Comparison of ENCODE assay signal across 12 cellular contexts in genomic region chr3:48633743-48634142, GRCh38. TPM values are rescaled to one million over a fixed set of nuclear protein-coding genes. Genes with fewer than 3 reads are reported as not detected.
DNase-seq lines count a peak whose midpoint lies in the region; ATAC-seq, FAIRE-seq and TF ChIP-seq lines count a peak whose summit lies in the region.
"Had no signal": no experiment of that assay in that cellular context is flagged by ENCODE, and none has a peak within 500 bp of the region (broad histone marks: within the 10 kb centered on the region; RNA-seq: fewer than 3 reads in every experiment).

No MANE protein-coding gene starts in this region.

- H3K79me2 ChIP-seq in GM12878 (ENCODE audit: control insufficient read depth, insufficient read depth, low read length), result peaks cover 3% of the 10 kb centered on the region

- peak overlapping the region; percentile 34; the same call in 1 of the 2 replicates for H3K9ac ChIP-seq in BLaER1
- H3K9ac ChIP-seq in GM12878 (ENCODE audit: control insufficient read depth, insufficient read depth, low read length), result no peak overlapping the region

- H3K4me2 ChIP-seq in BLaER1 (peak overlapping the region; percentile 99), GM12878 (ENCODE audit: control insufficient read depth, insufficient read depth) (peak overlapping the region; percentile 58)

- H3K27ac Mint-ChIP-seq in naive thymus-derived CD4-positive, alpha-beta T cell, result peak overlapping the region in 1 of 9 donors; percentile 45

- H2AFZ ChIP-seq in GM12878 (ENCODE audit: control insufficient read depth, low read depth, low read length), result no peak overlapping the region

- RAD21 ChIA-PET in GM12878 (lab: Charles Lee; ENCODE audit: unreplicated experiment), result interaction anchor here (2.7 to 3.5 kb wide), 2 partner anchors 76 to 233 kb away, joined by 18 to 32 read pairs; partner anchors contain the start of gene PFKFB4

- no peak overlapping the region; the same call in 1 of the 2 replicates for H3K4me3 ChIP-seq in BLaER1
- H3K4me3 ChIP-seq in HFF-Myc (replicated peaks; ENCODE audit: low read depth, low read length), result peak overlapping the region; percentile 91
- 0 out of 2 replicates have a peak overlapping the region, but pooled peaks have one; percentile 77 for H3K4me3 ChIP-seq in GM12878
- H3K4me3 ChIP-seq in naive thymus-derived CD4-positive, alpha-beta T cell (ENCODE audit: low read length), result no peak overlapping the region

- H3K36me3 Mint-ChIP-seq in naive thymus-derived CD4-positive, alpha-beta T cell, result peaks cover 0 to 13% (median 0%) of the 10 kb centered on the region in 5 donors

- ATAC-seq in GM12878, result no peak
- ATAC-seq in naive thymus-derived CD4-positive, alpha-beta T cell, result no peak
- no peak for ATAC-seq in GM18861 (IDR thresholded peaks at IDR 0.05; ENCODE audit: unreplicated experiment)
- no peak for ATAC-seq in GM19467 (IDR thresholded peaks at IDR 0.05; ENCODE audit: unreplicated experiment)
- no peak for ATAC-seq in HG02938 (IDR thresholded peaks at IDR 0.05; ENCODE audit: unreplicated experiment)
- ATAC-seq: gastroesophageal sphincter had no signal

- peak overlapping the region; percentile 33 to 92 (median 88) for H3K4me3 Mint-ChIP-seq in naive thymus-derived CD4-positive, alpha-beta T cell

- no peaks in the 10 kb centered on the region for H3K9me3 Mint-ChIP-seq in naive thymus-derived CD4-positive, alpha-beta T cell

- 72% methylated on average over 2 of the region's 2 CpGs for WGBS in GM12878 (ENCODE audit: insufficient coverage, insufficient replicate concordance, low lambda C conversion rate, missing lambda C conversion rate)

- POLR2A ChIA-PET in GM12878 (lab: Charles Lee), result interaction anchor here (1.7 kb wide), 1 partner anchor 161 kb away, joined by 5 read pairs; no protein-coding TSS in a partner anchor
- POLR2A ChIA-PET in naive thymus-derived CD4-positive, alpha-beta T cell (lab: Charles Lee), result interaction anchor here (1.3 to 2.0 kb wide), 2 partner anchors 23 to 77 kb away, joined by 3 to 5 read pairs; partner anchors contain the start of gene PFKFB4

- H4K20me1 ChIP-seq in BLaER1 (peaks cover 16% of the 10 kb centered on the region), GM12878 (ENCODE audit: control insufficient read depth, insufficient read depth) (no peaks in the 10 kb centered on the region)

- TF ChIP-seq EP300 in GM12878 (IDR thresholded peaks at IDR 0.05; ENCODE audit: borderline replicate concordance in 1 of 2, control insufficient read depth in 1 of 2, low read depth in 2 of 2, low read length in 2 of 2), result no peak

- TF ChIP-seq CTCF in HFF-Myc (IDR thresholded peaks at IDR 0.05; ENCODE audit: low read depth, low read length, missing control alignments), result no peak
- TF ChIP-seq CTCF in GM12878 (IDR thresholded peaks at IDR 0.05 in 2 of 3, conservative IDR thresholded peaks at IDR 0.05 in 1 of 3; ENCODE audit: control insufficient read depth in 2 of 3, extremely low read depth in 1 of 3, insufficient read depth in 1 of 3, low read depth in 3 of 3, low read length in 3 of 3), result no peak

- H3K9me3 ChIP-seq in BLaER1 (no peaks in the 10 kb centered on the region), GM12878 (replicated peaks; ENCODE audit: control insufficient read depth, insufficient read depth, low read length) (no peaks in the 10 kb centered on the region)
- H3K9me3 ChIP-seq in naive thymus-derived CD4-positive, alpha-beta T cell (ENCODE audit: control insufficient read depth in 2 of 3, low read length in 3 of 3), result no peaks in the 10 kb centered on the region
- H3K9me3 ChIP-seq: gastroesophageal sphincter had no signal

- H3K4me1 Mint-ChIP-seq in naive thymus-derived CD4-positive, alpha-beta T cell, result peaks cover 4 to 31% (median 19%) of the 10 kb centered on the region in 7 donors

- H3K36me3 ChIP-seq in BLaER1, result peaks cover 50% of the 10 kb centered on the region
- peaks cover 0 to 4% of the 10 kb centered on the region in 2 experiments; a peak in 3 of 4 replicates for H3K36me3 ChIP-seq in GM12878 (ENCODE audit: control insufficient read depth in 2 of 2, insufficient read depth in 2 of 2, low read length in 1 of 2)
- peaks cover 0 to 7% (median 0%) of the 10 kb centered on the region in 3 experiments for H3K36me3 ChIP-seq in naive thymus-derived CD4-positive, alpha-beta T cell (ENCODE audit: control insufficient read depth in 2 of 3, insufficient read depth in 3 of 3, low read length in 3 of 3)

- intact Hi-C loops in GM12878 (cut with micrococcal nuclease; ENCODE audit: unreplicated experiment), result loop anchor here (2.0 kb wide), 2 partner anchors 25 to 29 kb away; partner anchors contain the start of genes CELSR3 and UQCRC1
- intact Hi-C loops in naive thymus-derived CD4-positive, alpha-beta T cell (cut with micrococcal nuclease), result loop anchor here in 1 of 2 donors (10.0 kb wide), 1 partner anchor 329 kb away; the partner anchor contains the start of gene NME6

- H3K27ac ChIP-seq in BLaER1 (no peak overlapping the region), GM12878 (ENCODE audit: control insufficient read depth, insufficient read depth) (no peak overlapping the region)
- no peak overlapping the region for H3K27ac ChIP-seq in naive thymus-derived CD4-positive, alpha-beta T cell (ENCODE audit: low read depth, low read length)

- in situ Hi-C loops in GM12878 (cut with MboI), result no loop called here

- CTCF ChIA-PET in GM12878 (lab: Yijun Ruan, JAX), result interaction anchor here (1.4 to 4.6 kb wide), 7 partner anchors 10 to 354 kb away, joined by 3 to 48 read pairs (median 7); partner anchors contain the start of gene PFKFB4
- CTCF ChIA-PET in naive thymus-derived CD4-positive, alpha-beta T cell (lab: Charles Lee), result interaction anchor here (1.1 to 1.3 kb wide), 2 partner anchors 55 to 100 kb away, joined by 3 to 4 read pairs; no protein-coding TSS in a partner anchor

- no TSS peak for BruUV-seq in GM12878 (replicated peaks; lab: Mats Ljungman, UMichigan)

- no peak for FAIRE-seq in GM12878 (lab: Jason Lieb, UNC)

- H3K4me1 ChIP-seq in BLaER1 (peaks cover 33% of the 10 kb centered on the region), GM12878 (ENCODE audit: control insufficient read depth, insufficient read depth, low read length) (peaks cover 11% of the 10 kb centered on the region; the same call in 1 of the 2 replicates)
- H3K4me1 ChIP-seq in naive thymus-derived CD4-positive, alpha-beta T cell (ENCODE audit: control insufficient read depth in 2 of 2, insufficient read depth in 2 of 2, low read length in 2 of 2), result peaks cover 0 to 11% of the 10 kb centered on the region in 2 donors

- TF ChIP-seq POLR2A in GM12878 (IDR thresholded peaks at IDR 0.05; ENCODE audit: low read depth, low read length), result no peak

- no peaks in the 10 kb centered on the region for H3K27me3 Mint-ChIP-seq in naive thymus-derived CD4-positive, alpha-beta T cell

- TF ChIP-seq RAD21 in GM12878 (IDR thresholded peaks at IDR 0.05; ENCODE audit: insufficient read depth, low read depth, low read length), result no peak

- DNase-seq in HFF-Myc (ENCODE audit: extremely low read depth, low read depth), result no peak
- no peak for DNase-seq in GM12878 (ENCODE audit: low read depth, low spot score)
- DNase-seq in naive thymus-derived CD4-positive, alpha-beta T cell, result no peak
- DNase-seq in HUDEP-2 (lab: John Stamatoyannopoulos, UW; ENCODE audit: unreplicated experiment in 76 of 76), result no peak
- DNase-seq: DMS79 treated with DMSO at 0.1 percent for 48 hours, NCI-H524 had no signal

- H3K27me3 ChIP-seq in BLaER1 (no peaks in the 10 kb centered on the region), GM12878 (replicated peaks in 1 of 2; ENCODE audit: control insufficient read depth in 2 of 2, insufficient read depth in 2 of 2, low read length in 1 of 2) (no peaks in the 10 kb centered on the region)
- H3K27me3 ChIP-seq in naive thymus-derived CD4-positive, alpha-beta T cell (ENCODE audit: control insufficient read depth in 2 of 2, insufficient read depth in 2 of 2, low read length in 2 of 2), result no peaks in the 10 kb centered on the region
- H3K27me3 ChIP-seq: gastroesophageal sphincter had no signal

- SMC1A ChIA-PET in GM12878 (lab: Charles Lee; ENCODE audit: uncharacterized antibody, unreplicated experiment), result no interaction called here

RNA-seq across cellular contexts. Expression of gene SLC26A6, which starts 1.5 kb away (rescaled TPM):
- total RNA-seq in GM12878 (2013; cell fraction: nucleolus; rRNA removed), result 57.6 and 65.8 TPM in 2 replicates
- total RNA-seq in GM12878 (2014; rRNA removed) (17.1 and 17.8 TPM in 2 replicates), GM12878 (2014; rRNA removed; fragmentation: Illumina TruSeq; extraction: Trizol) (7.2 and 7.8 TPM in 2 replicates), GM12878 (2021) (18.8 and 24.9 TPM in 2 replicates)
- 27.7 TPM for polyA plus RNA-seq in GM12878 (2011; ENCODE audit: low read depth)
- polyA plus RNA-seq in GM12878 (2011; rRNA removed) (10.5 and 16.5 TPM in 2 replicates), GM12878 (2014; fragmentation: Illumina TruSeq; extraction: Trizol) (8.9 and 11.9 TPM in 2 replicates), GM12878 (2014; fragmentation: Nextera tagmentation; extraction: Ambion mirVana) (1 to 10 TPM; 2.1 to 2.9 TPM), GM12878 (2014; rRNA removed) (20.6 and 22.5 TPM in 2 replicates), GM12878 (2016; fragmentation: Nextera tagmentation; extraction: Ambion mirVana) (10 to 100 TPM; 11.2 to 14.7 TPM)
- 22.3 and 25.6 TPM in 2 replicates for polyA plus RNA-seq in GM12878 (2011; cell fraction: cytosol; rRNA removed)
- 366 and 387 TPM in 2 replicates for polyA plus RNA-seq in GM12878 (2011; cell fraction: nucleus; rRNA removed)
- polyA plus RNA-seq in GM12878 (2012), result 18.0 and 22.4 TPM in 2 replicates
- 21.0 and 31.1 TPM in 2 replicates for polyA minus RNA-seq in GM12878 (2011; rRNA and poly(A)+ RNA removed)
- polyA minus RNA-seq in GM12878 (2011; cell fraction: cytosol; rRNA and poly(A)+ RNA removed), result 8.4 and 9.1 TPM in 2 replicates
- 69.9 and 92.4 TPM in 2 replicates for polyA minus RNA-seq in GM12878 (2011; cell fraction: nucleus; rRNA and poly(A)+ RNA removed)
- total RNA-seq in naive thymus-derived CD4-positive, alpha-beta T cell, result 10 to 100 TPM; 15.1 to 37.6 (median 31.2) TPM
- polyA plus RNA-seq in naive thymus-derived CD4-positive, alpha-beta T cell, result 1 to 10 TPM; 3.5 to 3.7 TPM

RNA-seq across cellular contexts. Expression of gene TMEM89, which starts 12.2 kb away (rescaled TPM):
- not detected in 2 replicates for total RNA-seq in GM12878 (2013; cell fraction: nucleolus; rRNA removed)
- total RNA-seq in GM12878 (2014; rRNA removed) (not detected in 2 replicates), GM12878 (2014; rRNA removed; fragmentation: Illumina TruSeq; extraction: Trizol) (not detected in 2 replicates), GM12878 (2021) (not detected in 2 replicates)
- polyA plus RNA-seq in GM12878 (2011; ENCODE audit: low read depth), result not detected
- polyA plus RNA-seq in GM12878 (2011; rRNA removed) (not detected in 2 replicates), GM12878 (2014; fragmentation: Illumina TruSeq; extraction: Trizol) (not detected in 2 replicates), GM12878 (2014; fragmentation: Nextera tagmentation; extraction: Ambion mirVana) (not detected), GM12878 (2014; rRNA removed) (not detected in 2 replicates), GM12878 (2016; fragmentation: Nextera tagmentation; extraction: Ambion mirVana) (not detected)
- not detected in 2 replicates for polyA plus RNA-seq in GM12878 (2011; cell fraction: cytosol; rRNA removed)
- polyA plus RNA-seq in GM12878 (2011; cell fraction: nucleus; rRNA removed), result 0.70 and 0.76 TPM in 2 replicates
- polyA plus RNA-seq in GM12878 (2012), result not detected in 2 replicates
- polyA minus RNA-seq in GM12878 (2011; rRNA and poly(A)+ RNA removed), result not detected in 2 replicates
- not detected in 2 replicates for polyA minus RNA-seq in GM12878 (2011; cell fraction: cytosol; rRNA and poly(A)+ RNA removed)
- not detected in 2 replicates for polyA minus RNA-seq in GM12878 (2011; cell fraction: nucleus; rRNA and poly(A)+ RNA removed)
- not detected for total RNA-seq in naive thymus-derived CD4-positive, alpha-beta T cell
- not detected for polyA plus RNA-seq in naive thymus-derived CD4-positive, alpha-beta T cell
- total RNA-seq: gastroesophageal sphincter, liver had no signal
- polyA plus RNA-seq: liver had no signal

RNA-seq across cellular contexts. Expression of gene UQCRC1, which starts 24.3 kb away (rescaled TPM):
- total RNA-seq in GM12878 (2013; cell fraction: nucleolus; rRNA removed), result 116 and 131 TPM in 2 replicates
- total RNA-seq in GM12878 (2014; rRNA removed) (220 and 233 TPM in 2 replicates), GM12878 (2014; rRNA removed; fragmentation: Illumina TruSeq; extraction: Trizol) (210 and 214 TPM in 2 replicates), GM12878 (2021) (254 and 259 TPM in 2 replicates)
- polyA plus RNA-seq in GM12878 (2011; ENCODE audit: low read depth), result 161 TPM
- polyA plus RNA-seq in GM12878 (2011; rRNA removed) (274 and 426 TPM in 2 replicates), GM12878 (2014; fragmentation: Illumina TruSeq; extraction: Trizol) (161 and 223 TPM in 2 replicates), GM12878 (2014; fragmentation: Nextera tagmentation; extraction: Ambion mirVana) (100 to 1,000 TPM; 116 to 188 TPM), GM12878 (2014; rRNA removed) (197 and 221 TPM in 2 replicates), GM12878 (2016; fragmentation: Nextera tagmentation; extraction: Ambion mirVana) (100 to 1,000 TPM; 374 to 394 TPM)
- 735 and 759 TPM in 2 replicates for polyA plus RNA-seq in GM12878 (2011; cell fraction: cytosol; rRNA removed)
- polyA plus RNA-seq in GM12878 (2011; cell fraction: nucleus; rRNA removed), result 689 and 765 TPM in 2 replicates
- 161 and 177 TPM in 2 replicates for polyA plus RNA-seq in GM12878 (2012)
- polyA minus RNA-seq in GM12878 (2011; rRNA and poly(A)+ RNA removed), result 768 and 828 TPM in 2 replicates
- polyA minus RNA-seq in GM12878 (2011; cell fraction: cytosol; rRNA and poly(A)+ RNA removed), result 156 and 188 TPM in 2 replicates
- polyA minus RNA-seq in GM12878 (2011; cell fraction: nucleus; rRNA and poly(A)+ RNA removed), result 135 and 197 TPM in 2 replicates
- 100 to 1,000 TPM in 2 of 5 experiments, 10 to 100 TPM in 3; 77.3 to 156 (median 91.7) TPM for total RNA-seq in naive thymus-derived CD4-positive, alpha-beta T cell
- 100 to 1,000 TPM; 151 to 164 TPM for polyA plus RNA-seq in naive thymus-derived CD4-positive, alpha-beta T cell

RNA-seq across cellular contexts. Expression of gene CELSR3, which starts 28.9 kb away (rescaled TPM):
- 5.4 and 7.9 TPM in 2 replicates for total RNA-seq in GM12878 (2013; cell fraction: nucleolus; rRNA removed)
- total RNA-seq in GM12878 (2014; rRNA removed) (0.82 and 0.96 TPM in 2 replicates), GM12878 (2014; rRNA removed; fragmentation: Illumina TruSeq; extraction: Trizol) (0.37 and 0.58 TPM in 2 replicates), GM12878 (2021) (1.6 TPM in 2 replicates)
- polyA plus RNA-seq in GM12878 (2011; ENCODE audit: low read depth), result 0.31 TPM
- polyA plus RNA-seq in GM12878 (2011; rRNA removed) (0.65 and 1.1 TPM in 2 replicates), GM12878 (2014; fragmentation: Illumina TruSeq; extraction: Trizol) (0.48 and 0.56 TPM in 2 replicates), GM12878 (2014; fragmentation: Nextera tagmentation; extraction: Ambion mirVana) (under 1 TPM; 0.08 to 0.18 TPM), GM12878 (2014; rRNA removed) (1.2 and 1.6 TPM in 2 replicates), GM12878 (2016; fragmentation: Nextera tagmentation; extraction: Ambion mirVana) (under 1 TPM; 0.34 to 0.35 TPM)
- polyA plus RNA-seq in GM12878 (2011; cell fraction: cytosol; rRNA removed), result 1.9 and 2.3 TPM in 2 replicates
- polyA plus RNA-seq in GM12878 (2011; cell fraction: nucleus; rRNA removed), result 12.5 and 14.4 TPM in 2 replicates
- 0.61 and 0.76 TPM in 2 replicates for polyA plus RNA-seq in GM12878 (2012)
- 3.7 and 4.9 TPM in 2 replicates for polyA minus RNA-seq in GM12878 (2011; rRNA and poly(A)+ RNA removed)
- polyA minus RNA-seq in GM12878 (2011; cell fraction: cytosol; rRNA and poly(A)+ RNA removed), result 2.1 and 2.3 TPM in 2 replicates
- polyA minus RNA-seq in GM12878 (2011; cell fraction: nucleus; rRNA and poly(A)+ RNA removed), result 5.9 and 8.3 TPM in 2 replicates
- 1 to 10 TPM; 2.9 to 8.7 (median 4.2) TPM for total RNA-seq in naive thymus-derived CD4-positive, alpha-beta T cell
- under 1 TPM; 0.17 to 0.69 TPM for polyA plus RNA-seq in naive thymus-derived CD4-positive, alpha-beta T cell

RNA-seq across cellular contexts. Expression of gene COL7A1, which starts 38.6 kb away (rescaled TPM):
- 11.1 and 12.5 TPM in 2 replicates for total RNA-seq in GM12878 (2013; cell fraction: nucleolus; rRNA removed)
- total RNA-seq in GM12878 (2014; rRNA removed), result 0.11 and 0.23 TPM in 2 replicates
- total RNA-seq in GM12878 (2014; rRNA removed; fragmentation: Illumina TruSeq; extraction: Trizol), result 0.28 and 0.31 TPM in 2 replicates
- 0.64 and 1.9 TPM in 2 replicates for total RNA-seq in GM12878 (2021)
- polyA plus RNA-seq in GM12878 (2011; ENCODE audit: low read depth), result 1.5 TPM
- 0.32 and 1.4 TPM in 2 replicates for polyA plus RNA-seq in GM12878 (2011; rRNA removed)
- polyA plus RNA-seq in GM12878 (2011; cell fraction: cytosol; rRNA removed), result 0.70 and 1.2 TPM in 2 replicates
- polyA plus RNA-seq in GM12878 (2011; cell fraction: nucleus; rRNA removed), result 29.9 and 33.4 TPM in 2 replicates
- polyA plus RNA-seq in GM12878 (2012), result 5.4 and 6.8 TPM in 2 replicates
- 0.24 TPM in 1 of 2 replicates, not detected in the other for polyA plus RNA-seq in GM12878 (2014; fragmentation: Illumina TruSeq; extraction: Trizol)
- under 1 TPM in 1 of 2 experiments, not detected in 1; 0.24 TPM for polyA plus RNA-seq in GM12878 (2014; fragmentation: Nextera tagmentation; extraction: Ambion mirVana)
- 1.0 and 1.3 TPM in 2 replicates for polyA plus RNA-seq in GM12878 (2014; rRNA removed)
- polyA plus RNA-seq in GM12878 (2016; fragmentation: Nextera tagmentation; extraction: Ambion mirVana), result under 1 TPM; 0.01 to 0.29 TPM
- polyA minus RNA-seq in GM12878 (2011; rRNA and poly(A)+ RNA removed), result 0.41 and 0.44 TPM in 2 replicates
- 0.67 and 1.5 TPM in 2 replicates for polyA minus RNA-seq in GM12878 (2011; cell fraction: cytosol; rRNA and poly(A)+ RNA removed)
- 2.4 and 3.3 TPM in 2 replicates for polyA minus RNA-seq in GM12878 (2011; cell fraction: nucleus; rRNA and poly(A)+ RNA removed)
- total RNA-seq in naive thymus-derived CD4-positive, alpha-beta T cell, result 1 to 10 TPM in 3 of 5 experiments, under 1 TPM in 2; 0.71 to 3.4 (median 1.2) TPM
- polyA plus RNA-seq in naive thymus-derived CD4-positive, alpha-beta T cell, result not detected

Comparison
In these comparisons a context has a peak if more than half of its experiments do, and no peak if none do; other contexts are left out.
1. H3K4me3 ChIP-seq: peak in HFF-Myc (single experiment) and GM12878 (single experiment); none in BLaER1 (single experiment) and naive thymus-derived CD4-positive, alpha-beta T cell (single experiment).